10 cellular contexts compared by ENCODE assay signal in the genomic region with DNA sequence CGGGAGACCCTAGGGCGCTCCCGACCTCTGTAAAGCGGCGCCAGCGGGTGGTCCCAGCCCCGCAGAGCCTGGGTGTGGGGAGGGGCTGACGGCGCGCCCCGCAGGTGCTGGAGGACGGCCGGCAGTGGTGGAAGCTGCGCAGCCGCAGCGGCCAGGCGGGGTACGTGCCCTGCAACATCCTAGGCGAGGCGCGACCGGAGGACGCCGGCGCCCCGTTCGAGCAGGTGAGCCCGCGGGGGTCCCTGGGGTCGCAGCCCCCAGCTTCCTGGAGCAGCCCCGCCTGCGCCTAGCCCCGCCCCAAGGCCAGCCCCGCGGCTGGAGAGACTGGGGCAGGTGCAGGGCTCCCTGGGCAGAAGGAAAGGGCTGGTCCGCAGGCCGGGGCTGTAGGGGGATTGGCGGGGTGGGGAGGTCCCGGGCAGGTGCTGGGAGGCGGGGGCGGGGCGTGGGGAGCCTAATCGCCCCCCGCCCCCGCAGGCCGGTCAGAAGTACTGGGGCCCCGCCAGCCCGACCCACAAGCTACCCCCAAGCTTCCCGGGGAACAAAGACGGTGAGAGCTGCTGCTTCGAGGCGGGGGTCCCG. TPM values are rescaled to one million over a fixed set of nuclear protein-coding genes. Genes with fewer than 3 reads are reported as not detected.
DNase-seq lines count a peak whose midpoint lies in the region; ATAC-seq, FAIRE-seq and TF ChIP-seq lines count a peak whose summit lies in the region.
"Had no signal": no experiment of that assay in that cellular context is flagged by ENCODE, and none has a peak within 500 bp of the region (broad histone marks: within the 10 kb centered on the region; RNA-seq: fewer than 3 reads in every experiment).

No MANE protein-coding gene starts in this region.

- no peaks in the 10 kb centered on the region for H4K20me1 ChIP-seq in osteoblast (ENCODE audit: insufficient read depth, low read length)

- DNase-seq in AG08396 (ENCODE audit: low spot score): peak; percentile 29
- no peak for DNase-seq in GM12864 (ENCODE audit: low read depth)
- peak in 1 of 34 experiments; percentile 23 for DNase-seq in T-cell
- peak; percentile 83 for DNase-seq in kidney
- DNase-seq in osteoblast (ENCODE audit: insufficient read length, low spot score, missing footprints): no peak
- DNase-seq in stimulated activated CD4-positive, alpha-beta T cell treated with anti-CD3 and anti-CD28 coated beads, Interleukin-4, amount 100 ng/mL, for 4 hours: no peak
- DNase-seq: glutamatergic neuron had no signal

- CTCF ChIA-PET in T-cell (lab: Charles Lee): interaction anchor here (0.6 to 2.5 kb wide), 7 partner anchors 23 to 1578 kb away, joined by 3 to 14 read pairs (median 3); a partner anchor contains a TSS

- H3K36me3 Mint-ChIP-seq in T-cell: no peaks in the 10 kb centered on the region
- H3K36me3 Mint-ChIP-seq: activated naive CD8-positive, alpha-beta T cell had no signal

- H3K9ac ChIP-seq in kidney (ENCODE audit: low read length in 2 of 2): no peak overlapping the region

- peaks cover 7% of the 10 kb centered on the region in 2 donors for H3K27me3 Mint-ChIP-seq in T-cell

- H3K9me3 ChIP-seq in kidney (ENCODE audit: control insufficient read depth in 1 of 2, low read length in 2 of 2) (no peaks in the 10 kb centered on the region), osteoblast (ENCODE audit: low read depth, low read length) (no peaks in the 10 kb centered on the region)

- TF ChIP-seq CTCF in GM12864 (IDR thresholded peaks at IDR 0.05; ENCODE audit: low read depth, low read length, missing control alignments) (no peak), kidney (IDR thresholded peaks at IDR 0.05; ENCODE audit: borderline replicate concordance, extremely low read depth, insufficient read depth) (no peak), osteoblast (IDR thresholded peaks at IDR 0.05; ENCODE audit: extremely low read depth, low read depth, low read length) (no peak)

- H3K27ac Mint-ChIP-seq in T-cell: no peak overlapping the region
- H3K27ac Mint-ChIP-seq: activated naive CD8-positive, alpha-beta T cell had no signal

- H3K27ac ChIP-seq in kidney (ENCODE audit: low read depth in 2 of 2, low read length in 2 of 2) (no peak overlapping the region), osteoblast (ENCODE audit: low read depth, low read length) (no peak overlapping the region)

- H3K27me3 ChIP-seq in osteoblast (ENCODE audit: insufficient read depth, low read length): peaks cover 6% of the 10 kb centered on the region

- intact Hi-C loops in kidney (cut with DNase I): loop anchor here (10.0 kb wide), 1 partner anchor 171 kb away; no protein-coding TSS in a partner anchor

- no peaks in the 10 kb centered on the region for H3K79me2 ChIP-seq in osteoblast (ENCODE audit: insufficient read depth, low read length)

- H3K36me3 ChIP-seq in kidney (ENCODE audit: control insufficient read depth in 1 of 2, insufficient read depth in 2 of 2, low read length in 2 of 2): peaks cover 0 to 12% of the 10 kb centered on the region in 2 donors
- H3K36me3 ChIP-seq in osteoblast (ENCODE audit: insufficient read depth, low read length): no peaks in the 10 kb centered on the region

- peak overlapping the region; percentile 54 for H3K4me3 ChIP-seq in GM12864 (ENCODE audit: low read depth, low read length)
- H3K4me3 ChIP-seq in kidney (ENCODE audit: low read length in 2 of 2): no peak overlapping the region
- H3K4me3 ChIP-seq in osteoblast (ENCODE audit: insufficient read depth, low read length): no peak overlapping the region

- H3K9me3 Mint-ChIP-seq in T-cell: no peaks in the 10 kb centered on the region

- H3K4me3 Mint-ChIP-seq in T-cell: peak overlapping the region; percentile 58 to 73 (median 67)

- FAIRE-seq in kidney (lab: Jason Lieb, UNC): no peak

- no peak overlapping the region for H2AFZ ChIP-seq in osteoblast (ENCODE audit: low read length)

- POLR2A ChIA-PET in T-cell (lab: Charles Lee): interaction anchor here (0.6 to 0.9 kb wide), 4 partner anchors 30 to 320 kb away, joined by 3 to 9 read pairs (median 6); a partner anchor contains a TSS

- ATAC-seq in T-cell (replicated peaks in 1 of 4) (peak in 3 of 4 experiments; percentile 10 to 17 (median 14)), GM19351 (IDR thresholded peaks at IDR 0.05; ENCODE audit: unreplicated experiment) (no peak), HG03469 (IDR thresholded peaks at IDR 0.05; ENCODE audit: unreplicated experiment) (no peak)

- peaks cover 6 to 21% (median 14%) of the 10 kb centered on the region in 3 donors for H3K4me1 Mint-ChIP-seq in T-cell

- H3K4me1 ChIP-seq in kidney (ENCODE audit: control insufficient read depth in 1 of 2, insufficient read depth in 1 of 2, low read depth in 1 of 2, low read length in 2 of 2): peaks cover 0 to 5% of the 10 kb centered on the region in 2 donors
- H3K4me1 ChIP-seq in osteoblast (ENCODE audit: insufficient read depth, low read length): peaks cover 18% of the 10 kb centered on the region

- H3K4me2 ChIP-seq in osteoblast (ENCODE audit: insufficient read depth, low read length): no peak overlapping the region

RNA-seq across cellular contexts. Expression of a gene that starts 19.7 kb away (rescaled TPM):
- total RNA-seq in T-cell: 10 to 100 TPM in 4 of 5 donors, 1 to 10 TPM in 1; 7.5 to 18.5 (median 14.6) TPM
- total RNA-seq in kidney: 287 TPM
- 199 TPM for polyA plus RNA-seq in kidney (ENCODE audit: insufficient read depth, low read depth, low replicate concordance)
- 29.7 and 30.1 TPM in 2 replicates for total RNA-seq in osteoblast

RNA-seq across cellular contexts. Expression of a gene that starts 21.6 kb away (rescaled TPM):
- 100 to 1,000 TPM in 3 of 5 donors, 10 to 100 TPM in 2; 60.5 to 106 (median 102) TPM for total RNA-seq in T-cell
- total RNA-seq in kidney: 175 TPM
- polyA plus RNA-seq in kidney (ENCODE audit: insufficient read depth, low read depth, low replicate concordance): 312 TPM
- 204 TPM in 2 replicates for total RNA-seq in osteoblast

RNA-seq across cellular contexts. Expression of a gene that starts 30.1 kb away (rescaled TPM):
- 10 to 100 TPM; 21.2 to 43.9 (median 42.4) TPM for total RNA-seq in T-cell
- total RNA-seq in kidney: 38.6 TPM
- 36.2 TPM for polyA plus RNA-seq in kidney (ENCODE audit: insufficient read depth, low read depth, low replicate concordance)
- total RNA-seq in osteoblast: 17.4 and 21.2 TPM in 2 replicates

RNA-seq across cellular contexts. Expression of a gene that starts 30.7 kb away (rescaled TPM):
- total RNA-seq in T-cell: 100 to 1,000 TPM in 1 of 5 donors, 10 to 100 TPM in 4; 55.8 to 121 (median 57.3) TPM
- total RNA-seq in kidney: 54.5 TPM
- polyA plus RNA-seq in kidney (ENCODE audit: insufficient read depth, low read depth, low replicate concordance): 30.2 TPM
- total RNA-seq in osteoblast: 38.0 and 44.2 TPM in 2 replicates

RNA-seq across cellular contexts. Expression of a gene that starts 51.6 kb away (rescaled TPM):
- 10 to 100 TPM; 40.8 to 73.5 (median 70.2) TPM for total RNA-seq in T-cell
- 66.2 TPM for total RNA-seq in kidney
- polyA plus RNA-seq in kidney (ENCODE audit: insufficient read depth, low read depth, low replicate concordance): 38.3 TPM
- total RNA-seq in osteoblast: 31.5 and 37.3 TPM in 2 replicates

Comparison
In these comparisons a context has a peak if more than half of its experiments do, and no peak if none do; other contexts are left out.
1. DNase-seq: peak in AG08396 (single experiment) and kidney (single experiment); none in GM12864 (single experiment), osteoblast (single experiment) and stimulated activated CD4-positive, alpha-beta T cell treated with anti-CD3 and anti-CD28 coated beads, Interleukin-4, amount 100 ng/mL, for 4 hours (0 of 2).
2. ATAC-seq: peak in T-cell (3 of 4); none in GM19351 (single experiment) and HG03469 (single experiment).